In genomic region chr3:166340604-166341003, GRCh38 we compare ENCODE assay signal across 39 cellular contexts.
"Had no signal": no experiment of that assay in that cellular context is flagged by ENCODE, and none has a peak within 500 bp of the region (broad histone marks: within the 10 kb centered on the region; RNA-seq: fewer than 3 reads in every experiment).

No MANE protein-coding gene starts in this region.

- H3K36me3 Mint-ChIP-seq: activated naive CD4-positive, alpha-beta T cell treated with anti-CD3 and anti-CD28 coated beads, Interleukin-2, amount 10 ng/mL, durations not matched to agents 7 days and 5 days; activated naive CD4-positive, alpha-beta T cell treated with anti-CD3 and anti-CD28 coated beads, Interleukin-2, amount 50 U/mL, for 24 hours; activated naive CD4-positive, alpha-beta T cell treated with anti-CD3 and anti-CD28 coated beads, Interleukin-2, amount 50 U/mL, for 72 hours; activated naive CD8-positive, alpha-beta T cell; activated naive CD8-positive, alpha-beta T cell treated with anti-CD3 and anti-CD28 coated beads for 36 hours; activated naive CD8-positive, alpha-beta T cell treated with anti-CD3 and anti-CD28 coated beads, Interleukin-2, amount 10 ng/mL, durations not matched to agents 7 days and 5 days; brain had no signal

- H3K4me1 Mint-ChIP-seq: activated naive CD4-positive, alpha-beta T cell treated with anti-CD3 and anti-CD28 coated beads, Interleukin-2, amount 10 ng/mL, durations not matched to agents 7 days and 5 days; activated naive CD4-positive, alpha-beta T cell treated with anti-CD3 and anti-CD28 coated beads, Interleukin-2, amount 50 U/mL, for 24 hours; activated naive CD8-positive, alpha-beta T cell treated with anti-CD3 and anti-CD28 coated beads for 36 hours; activated naive CD8-positive, alpha-beta T cell treated with anti-CD3 and anti-CD28 coated beads, Interleukin-2, amount 10 ng/mL, durations not matched to agents 7 days and 5 days; activated naive CD8-positive, alpha-beta T cell treated with anti-CD3 and anti-CD28 coated beads, Interleukin-2, amount 50 U/mL, for 24 hours; activated T-helper 17 cell treated with anti-CD3 and anti-CD28 coated beads, Interleukin-2, amount 50 U/mL, for 72 hours; central memory CD8-positive, alpha-beta T cell had no signal

- H3K27me3 Mint-ChIP-seq: activated naive CD4-positive, alpha-beta T cell treated with anti-CD3 and anti-CD28 coated beads, Interleukin-2, amount 10 ng/mL, durations not matched to agents 7 days and 5 days; activated naive CD4-positive, alpha-beta T cell treated with anti-CD3 and anti-CD28 coated beads, Interleukin-2, amount 50 U/mL, for 24 hours; activated naive CD8-positive, alpha-beta T cell; activated naive CD8-positive, alpha-beta T cell treated with anti-CD3 and anti-CD28 coated beads for 36 hours; activated naive CD8-positive, alpha-beta T cell treated with anti-CD3 and anti-CD28 coated beads, Interleukin-2, amount 10 ng/mL, durations not matched to agents 7 days and 5 days; activated naive CD8-positive, alpha-beta T cell treated with anti-CD3 and anti-CD28 coated beads, Interleukin-2, amount 50 U/mL, for 24 hours; activated T-cell treated with anti-CD3 and anti-CD28 coated beads, Interleukin-2, amount 50 U/mL, for 24 hours; activated T-helper 17 cell treated with anti-CD3 and anti-CD28 coated beads, Interleukin-2, amount 50 U/mL, for 72 hours; central memory CD8-positive, alpha-beta T cell had no signal

- H3K4me1 ChIP-seq: adrenal gland, ascending aorta, body of pancreas, breast epithelium had no signal

- H3K4me3 ChIP-seq: adrenal gland, ascending aorta, body of pancreas, breast epithelium, cardiac muscle cell had no signal

- H3K9me3 ChIP-seq: adrenal gland, ascending aorta, body of pancreas, breast epithelium had no signal

- ATAC-seq: activated naive CD4-positive, alpha-beta T cell treated with anti-CD3 and anti-CD28 coated beads, Interleukin-2, amount 50 U/mL, for 72 hours; activated naive CD8-positive, alpha-beta T cell treated with anti-CD3 and anti-CD28 coated beads, Interleukin-2, amount 50 U/mL, for 24 hours; activated T-cell treated with anti-CD3 and anti-CD28 coated beads, Interleukin-2, amount 50 U/mL, for 4 hours; activated T-cell treated with anti-CD3 and anti-CD28 coated beads, Interleukin-2, amount 50 U/mL, for 72 hours; activated T-helper 17 cell treated with anti-CD3 and anti-CD28 coated beads, Interleukin-2, amount 50 U/mL, for 72 hours; body of pancreas had no signal

- H3K9me3 Mint-ChIP-seq: activated naive CD4-positive, alpha-beta T cell treated with anti-CD3 and anti-CD28 coated beads, Interleukin-2, amount 10 ng/mL, durations not matched to agents 7 days and 5 days; activated naive CD8-positive, alpha-beta T cell treated with anti-CD3 and anti-CD28 coated beads for 36 hours; activated T-helper 1 cell treated with anti-CD3 and anti-CD28 coated beads, Interleukin-12 subunit alpha, Interleukin-12 subunit beta, Interleukin-2, Interleukin-4 antibody, amounts not matched to agents 30 ng/mL and 10 ng/mL and 1 ng/mL, durations not matched to agents 14 hours and 24 hours and 36 hours had no signal

- H3K27ac ChIP-seq: adrenal gland, ascending aorta, body of pancreas, brain microvascular endothelial cell, breast epithelium, cardiac muscle cell had no signal

- H3K4me3 Mint-ChIP-seq: activated naive CD4-positive, alpha-beta T cell treated with anti-CD3 and anti-CD28 coated beads for 36 hours; activated naive CD4-positive, alpha-beta T cell treated with anti-CD3 and anti-CD28 coated beads, Interleukin-2, amount 10 ng/mL, durations not matched to agents 7 days and 5 days; activated naive CD4-positive, alpha-beta T cell treated with anti-CD3 and anti-CD28 coated beads, Interleukin-2, amount 50 U/mL, for 24 hours; activated naive CD8-positive, alpha-beta T cell; activated naive CD8-positive, alpha-beta T cell treated with anti-CD3 and anti-CD28 coated beads for 36 hours; activated naive CD8-positive, alpha-beta T cell treated with anti-CD3 and anti-CD28 coated beads, Interleukin-2, amount 10 ng/mL, durations not matched to agents 7 days and 5 days; activated naive CD8-positive, alpha-beta T cell treated with anti-CD3 and anti-CD28 coated beads, Interleukin-2, amount 50 U/mL, for 24 hours; activated T-cell treated with anti-CD3 and anti-CD28 coated beads, Interleukin-2, amount 50 U/mL, for 24 hours; activated T-cell treated with anti-CD3 and anti-CD28 coated beads, Interleukin-2, amount 50 U/mL, for 4 hours; activated T-cell treated with anti-CD3 and anti-CD28 coated beads, Interleukin-2, amount 50 U/mL, for 72 hours; activated T-helper 1 cell treated with anti-CD3 and anti-CD28 coated beads, Interleukin-12 subunit alpha, Interleukin-12 subunit beta, Interleukin-2, Interleukin-4 antibody, amounts not matched to agents 30 ng/mL and 10 ng/mL and 1 ng/mL, durations not matched to agents 14 hours and 24 hours and 36 hours; activated T-helper 17 cell treated with anti-CD3 and anti-CD28 coated beads, Interleukin-2, amount 50 U/mL, for 72 hours; brain; central memory CD8-positive, alpha-beta T cell had no signal

- DNase-seq: activated effector memory CD4-positive, alpha-beta T cell treated with anti-CD3 and anti-CD28 coated beads, Interleukin-2, amount 50 U/mL, for 16 hours; activated effector memory CD4-positive, alpha-beta T cell treated with Interleukin-2 at 50 U/mL for 16 hours; activated gamma-delta T cell; activated gamma-delta T cell treated with Interleukin-2 at 50 U/mL for 16 hours; activated naive CD4-positive, alpha-beta T cell; activated naive CD4-positive, alpha-beta T cell treated with anti-CD3 and anti-CD28 coated beads for 36 hours; activated naive CD4-positive, alpha-beta T cell treated with anti-CD3 and anti-CD28 coated beads, Interleukin-2, amount 10 ng/mL, durations not matched to agents 7 days and 5 days; activated naive CD4-positive, alpha-beta T cell treated with anti-CD3 and anti-CD28 coated beads, Interleukin-2, amount 50 U/mL, for 16 hours; activated naive CD4-positive, alpha-beta T cell treated with Interleukin-2 at 50 U/mL for 16 hours; activated naive CD8-positive, alpha-beta T cell treated with anti-CD3 and anti-CD28 coated beads for 36 hours; activated naive CD8-positive, alpha-beta T cell treated with anti-CD3 and anti-CD28 coated beads, Interleukin-2, amount 10 ng/mL, durations not matched to agents 7 days and 5 days; activated naive CD8-positive, alpha-beta T cell treated with anti-CD3 and anti-CD28 coated beads, Interleukin-2, amount 50 U/mL, for 24 hours; activated T-cell treated with anti-CD3 and anti-CD28 coated beads, Interleukin-2, amount 50 U/mL, for 24 hours; activated T-cell treated with anti-CD3 and anti-CD28 coated beads, Interleukin-2, amount 50 U/mL, for 4 hours; activated T-cell treated with anti-CD3 and anti-CD28 coated beads, Interleukin-2, amount 50 U/mL, for 48 hours; activated T-cell treated with anti-CD3 and anti-CD28 coated beads, Interleukin-2, amount 50 U/mL, for 72 hours; adrenal gland; amniotic stem cell; amygdala; anterior cingulate cortex; aorta; body of pancreas; brain microvascular endothelial cell; caudate nucleus; central memory CD4-positive, alpha-beta T cell; cerebellar nuclear complex had no signal

- H3K36me3 ChIP-seq: adrenal gland, ascending aorta, brain microvascular endothelial cell, breast epithelium, cardiac muscle cell had no signal

- H3K27me3 ChIP-seq: adrenal gland, ascending aorta, body of pancreas, brain microvascular endothelial cell, breast epithelium, cardiac muscle cell had no signal

- H3K27ac Mint-ChIP-seq: activated naive CD4-positive, alpha-beta T cell treated with anti-CD3 and anti-CD28 coated beads for 36 hours; activated naive CD4-positive, alpha-beta T cell treated with anti-CD3 and anti-CD28 coated beads, Interleukin-2, amount 10 ng/mL, durations not matched to agents 7 days and 5 days; activated naive CD4-positive, alpha-beta T cell treated with anti-CD3 and anti-CD28 coated beads, Interleukin-2, amount 50 U/mL, for 24 hours; activated naive CD4-positive, alpha-beta T cell treated with anti-CD3 and anti-CD28 coated beads, Interleukin-2, amount 50 U/mL, for 72 hours; activated naive CD8-positive, alpha-beta T cell; activated naive CD8-positive, alpha-beta T cell treated with anti-CD3 and anti-CD28 coated beads for 36 hours; activated naive CD8-positive, alpha-beta T cell treated with anti-CD3 and anti-CD28 coated beads, Interleukin-2, amount 10 ng/mL, durations not matched to agents 7 days and 5 days; activated naive CD8-positive, alpha-beta T cell treated with anti-CD3 and anti-CD28 coated beads, Interleukin-2, amount 50 U/mL, for 24 hours; activated T-cell treated with anti-CD3 and anti-CD28 coated beads, Interleukin-2, amount 50 U/mL, for 24 hours; activated T-cell treated with anti-CD3 and anti-CD28 coated beads, Interleukin-2, amount 50 U/mL, for 72 hours; activated T-helper 1 cell treated with anti-CD3 and anti-CD28 coated beads, Interleukin-12 subunit alpha, Interleukin-12 subunit beta, Interleukin-2, Interleukin-4 antibody, amounts not matched to agents 30 ng/mL and 10 ng/mL and 1 ng/mL, durations not matched to agents 14 hours and 24 hours and 36 hours; activated T-helper 17 cell treated with anti-CD3 and anti-CD28 coated beads, Interleukin-2, amount 50 U/mL, for 72 hours; activated T-helper 2 cell treated with anti-CD3 and anti-CD28 coated beads, Interferon-gamma antibody, Interleukin-2, Interleukin-4, amounts not matched to agents 10 μg/mL and 5 μg/mL and 100 μg/mL, durations not matched to agents 14 hours and 24 hours and 36 hours; brain had no signal

- FAIRE-seq: astrocyte, bronchial epithelial cell had no signal
